Comparison of ENCODE assay signal across 10 cellular contexts in the genomic region with DNA sequence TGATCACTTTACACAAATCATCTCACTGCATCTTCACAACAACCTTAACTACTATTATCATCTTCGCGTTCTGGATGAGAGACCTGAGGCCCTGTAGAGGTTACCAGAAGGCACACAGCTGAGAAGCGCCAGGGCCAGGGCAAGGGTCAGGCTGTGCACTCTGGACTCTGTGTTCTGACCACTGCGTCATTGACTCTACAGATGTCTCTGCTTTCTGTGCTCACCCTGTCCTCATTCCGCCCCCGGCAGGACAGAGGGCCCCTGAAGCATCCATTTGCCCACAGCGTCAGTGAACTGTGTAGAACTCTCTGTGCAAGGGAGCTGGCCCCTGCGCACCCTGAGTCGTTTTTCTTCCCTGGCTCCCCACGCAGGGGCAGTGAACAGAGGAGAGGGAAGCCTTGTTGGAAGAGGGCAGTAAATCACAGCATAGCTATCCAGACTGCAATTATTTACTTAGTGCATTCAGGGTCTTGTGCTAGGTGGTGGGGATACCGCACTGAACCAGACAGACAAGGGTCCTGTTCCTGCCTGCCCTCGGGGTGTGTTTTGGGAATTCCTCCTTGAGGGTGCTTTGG. TPM values are rescaled to one million over a fixed set of nuclear protein-coding genes. Genes with fewer than 3 reads are reported as not detected.
DNase-seq lines count a peak whose midpoint lies in the region; ATAC-seq and TF ChIP-seq lines count a peak whose summit lies in the region.
"Had no signal": no experiment of that assay in that cellular context is flagged by ENCODE, and none has a peak within 500 bp of the region (broad histone marks: within the 10 kb centered on the region; RNA-seq: fewer than 3 reads in every experiment).

No MANE protein-coding gene starts in this region.

- H3K36me3 ChIP-seq in mesenchymal stem cell (ENCODE audit: control insufficient read depth in 1 of 2, insufficient read depth in 2 of 2, low read depth in 1 of 2, low read length in 2 of 2) (no peaks in the 10 kb centered on the region), thyroid gland (no peaks in the 10 kb centered on the region)
- H3K36me3 ChIP-seq in effector memory CD4-positive, alpha-beta T cell (ENCODE audit: control insufficient read depth, insufficient read depth, low read length), result no peaks in the 10 kb centered on the region

- H3K4ac ChIP-seq in mesenchymal stem cell (ENCODE audit: low read depth in 1 of 2, low read length in 2 of 2), result no peak overlapping the region

- no peak for ATAC-seq in stimulated activated naive CD8-positive, alpha-beta T cell treated with anti-CD3 and anti-CD28 coated beads, Interleukin-15, Interleukin-2, amounts not matched to agents 100 U/mL and 50 U/mL, for 24 hours
- ATAC-seq in GM19351 (IDR thresholded peaks at IDR 0.05; ENCODE audit: unreplicated experiment), result no peak

- no peak overlapping the region for H2AFZ ChIP-seq in mesenchymal stem cell (ENCODE audit: low read depth, low read length)

- no peak for TF ChIP-seq POLR2A in thyroid gland (IDR thresholded peaks at IDR 0.05)

- no peak for DNase-seq in stimulated activated naive CD8-positive, alpha-beta T cell treated with anti-CD3 and anti-CD28 coated beads, Interleukin-15, Interleukin-2, amounts not matched to agents 100 U/mL and 50 U/mL, for 24 hours
- no peak for DNase-seq in astrocyte of the cerebellum (ENCODE audit: low read depth)
- peak; percentile 5 for DNase-seq in mesenchymal stem cell
- no peak for DNase-seq in effector memory CD4-positive, alpha-beta T cell
- no peak for DNase-seq in amniotic stem cell (lab: John Stamatoyannopoulos, UW)
- DNase-seq in thyroid gland, result no peak
- DNase-seq: EL, NCI-H446 had no signal

- H3K4me1 ChIP-seq in mesenchymal stem cell (ENCODE audit: control insufficient read depth, insufficient read depth, low read depth, low read length) (peaks cover 7% of the 10 kb centered on the region), thyroid gland (no peaks in the 10 kb centered on the region)
- H3K4me1 ChIP-seq in effector memory CD4-positive, alpha-beta T cell (ENCODE audit: control insufficient read depth, insufficient read depth, low read length, poor library complexity, severe bottlenecking), result peaks cover 3% of the 10 kb centered on the region

- no peak overlapping the region for H3K27ac ChIP-seq in mesenchymal stem cell (ENCODE audit: low read length, poor library complexity, severe bottlenecking)
- H3K27ac ChIP-seq in effector memory CD4-positive, alpha-beta T cell (ENCODE audit: insufficient read depth, low read length, poor library complexity, severe bottlenecking), result no peak overlapping the region
- H3K27ac ChIP-seq in thyroid gland, result no peak overlapping the region

- H3K27me3 ChIP-seq in mesenchymal stem cell (ENCODE audit: control insufficient read depth in 1 of 2, insufficient read depth in 1 of 2, low read length in 2 of 2) (peaks cover 0 to 19% of the 10 kb centered on the region in 2 experiments), thyroid gland (no peaks in the 10 kb centered on the region)
- no peaks in the 10 kb centered on the region for H3K27me3 ChIP-seq in effector memory CD4-positive, alpha-beta T cell (replicated peaks; ENCODE audit: control insufficient read depth, insufficient read depth, low read length, poor library complexity, severe bottlenecking)

- no peak overlapping the region for H2BK15ac ChIP-seq in mesenchymal stem cell (ENCODE audit: low read depth, poor library complexity, severe bottlenecking)

- H3K18ac ChIP-seq in mesenchymal stem cell (ENCODE audit: low read depth in 1 of 2, low read length in 2 of 2), result no peak overlapping the region

- no peak overlapping the region for H4K91ac ChIP-seq in mesenchymal stem cell (ENCODE audit: low read length)

- no peak overlapping the region for H2AK5ac ChIP-seq in mesenchymal stem cell (ENCODE audit: low read length, severe bottlenecking)

- H3K9me3 Mint-ChIP-seq in stimulated activated naive CD8-positive, alpha-beta T cell treated with anti-CD3 and anti-CD28 coated beads, Interleukin-15, Interleukin-2, amounts not matched to agents 100 ng/mL and 50 ng/mL, for 24 hours, result no peaks in the 10 kb centered on the region

- H3K27me3 Mint-ChIP-seq in stimulated activated naive CD8-positive, alpha-beta T cell treated with anti-CD3 and anti-CD28 coated beads, Interleukin-15, Interleukin-2, amounts not matched to agents 100 ng/mL and 50 ng/mL, for 24 hours, result no peaks in the 10 kb centered on the region

- H3K9ac ChIP-seq in mesenchymal stem cell (ENCODE audit: low read length), result peak overlapping the region; percentile 85

- 53% methylated on average over 11 of the region's 12 CpGs for WGBS in mesenchymal stem cell
- WGBS in thyroid gland, 2 donors, result 25 to 36% methylated on average over 10 of the region's 12 CpGs

- H3K4me3 ChIP-seq in astrocyte of the cerebellum (ENCODE audit: low read depth, low read length) (peak overlapping the region; percentile 68), mesenchymal stem cell (ENCODE audit: insufficient read depth in 1 of 2, low read depth in 1 of 2, low read length in 2 of 2) (peak overlapping the region in 1 of 2 experiments; percentile 86), thyroid gland (replicated peaks in 1 of 3) (no peak overlapping the region)
- no peak overlapping the region for H3K4me3 ChIP-seq in effector memory CD4-positive, alpha-beta T cell (ENCODE audit: insufficient read depth, low read depth, low read length, poor library complexity, severe bottlenecking)

- H3K27ac Mint-ChIP-seq in stimulated activated naive CD8-positive, alpha-beta T cell treated with anti-CD3 and anti-CD28 coated beads, Interleukin-15, Interleukin-2, amounts not matched to agents 100 ng/mL and 50 ng/mL, for 24 hours, result peak overlapping the region; percentile 90

- peaks cover 33% of the 10 kb centered on the region for H3K4me1 Mint-ChIP-seq in stimulated activated naive CD8-positive, alpha-beta T cell treated with anti-CD3 and anti-CD28 coated beads, Interleukin-15, Interleukin-2, amounts not matched to agents 100 ng/mL and 50 ng/mL, for 24 hours (ENCODE audit: low read depth)

- H2BK5ac ChIP-seq in mesenchymal stem cell (ENCODE audit: low read depth, low read length, poor library complexity, severe bottlenecking), result no peak overlapping the region

- no peak overlapping the region for H3K23ac ChIP-seq in mesenchymal stem cell (ENCODE audit: low read length in 2 of 2)

- H3K9me3 ChIP-seq in mesenchymal stem cell (ENCODE audit: control insufficient read depth, low read length) (no peaks in the 10 kb centered on the region), thyroid gland (no peaks in the 10 kb centered on the region)
- no peaks in the 10 kb centered on the region for H3K9me3 ChIP-seq in effector memory CD4-positive, alpha-beta T cell (ENCODE audit: control insufficient read depth, low read length)

- H2BK12ac ChIP-seq in mesenchymal stem cell (ENCODE audit: low read length in 2 of 2), result no peak overlapping the region

- H3K4me2 ChIP-seq in mesenchymal stem cell (ENCODE audit: low read length, poor library complexity, severe bottlenecking), result peak overlapping the region; percentile 29

- in situ Hi-C loops in astrocyte of the cerebellum (cut with HindIII; ENCODE audit: low sequenced_read_pairs), result no loop called here

- H3K79me1 ChIP-seq in mesenchymal stem cell (replicated peaks; ENCODE audit: low read length, poor library complexity, severe bottlenecking), result no peaks in the 10 kb centered on the region

- no peak overlapping the region for H3K14ac ChIP-seq in mesenchymal stem cell (ENCODE audit: low read length in 2 of 2)

- peak overlapping the region; percentile 89 for H3K4me3 Mint-ChIP-seq in stimulated activated naive CD8-positive, alpha-beta T cell treated with anti-CD3 and anti-CD28 coated beads, Interleukin-15, Interleukin-2, amounts not matched to agents 100 ng/mL and 50 ng/mL, for 24 hours

- H4K8ac ChIP-seq in mesenchymal stem cell (ENCODE audit: low read length), result no peak overlapping the region

- H3K36me3 Mint-ChIP-seq in stimulated activated naive CD8-positive, alpha-beta T cell treated with anti-CD3 and anti-CD28 coated beads, Interleukin-15, Interleukin-2, amounts not matched to agents 100 ng/mL and 50 ng/mL, for 24 hours (ENCODE audit: low read depth), result no peaks in the 10 kb centered on the region

- TF ChIP-seq CTCF in astrocyte of the cerebellum (IDR thresholded peaks at IDR 0.05; ENCODE audit: low read depth, low read length, missing control alignments), result no peak
- TF ChIP-seq CTCF in thyroid gland (IDR thresholded peaks at IDR 0.05), result no peak

- H2BK120ac ChIP-seq in mesenchymal stem cell (ENCODE audit: low read depth, low read length), result no peak overlapping the region

- intact Hi-C loops in thyroid gland (cut with DNase I), result no loop called here

RNA-seq across cellular contexts. Expression of gene WAS, which starts 6.1 kb away (rescaled TPM):
- 0.21 TPM for polyA plus RNA-seq in mesenchymal stem cell (2013, experiment 1 of 2)
- polyA plus RNA-seq in mesenchymal stem cell (2013, experiment 2 of 2), result 0.22 TPM
- 1 to 10 TPM; 1.4 to 4.8 (median 3.3) TPM for total RNA-seq in thyroid gland

RNA-seq across cellular contexts. Expression of gene SUV39H1, which starts 19.0 kb away (rescaled TPM):
- 2.4 TPM for polyA plus RNA-seq in mesenchymal stem cell (2013, experiment 1 of 2)
- polyA plus RNA-seq in mesenchymal stem cell (2013, experiment 2 of 2), result 2.1 TPM
- total RNA-seq in thyroid gland, result 1 to 10 TPM; 2.7 to 8.6 (median 7.1) TPM
